In the genomic region with DNA sequence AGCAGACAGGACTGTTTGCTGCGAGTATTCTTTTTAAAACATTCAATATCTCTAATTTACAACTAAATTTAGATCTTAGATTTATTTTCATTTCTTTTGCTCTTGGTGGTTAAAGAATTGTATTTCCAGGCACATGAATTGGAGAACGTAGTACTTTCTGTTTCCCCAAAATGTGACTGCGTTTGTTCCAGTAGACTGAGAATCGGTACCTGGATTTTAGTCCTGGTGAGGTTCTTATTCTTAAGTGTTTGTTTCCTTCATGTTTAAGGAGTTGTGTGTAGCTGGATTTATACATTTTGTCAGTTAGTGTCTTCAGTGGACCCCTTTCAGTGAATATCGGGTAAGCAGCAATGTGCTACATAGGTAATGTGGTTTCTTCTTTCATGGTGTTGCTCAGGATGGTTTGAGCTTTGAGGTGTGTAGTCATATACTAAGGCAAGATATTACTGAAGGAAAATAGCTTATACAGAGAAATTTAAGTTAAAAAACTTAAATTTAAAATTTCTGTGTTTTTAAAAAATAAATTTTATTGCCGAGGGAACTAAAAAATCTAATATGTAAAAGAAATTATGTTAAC, we compare ENCODE assay signal across 8 cellular contexts. TPM values are rescaled to one million over a fixed set of nuclear protein-coding genes. Genes with fewer than 3 reads are reported as not detected.
DNase-seq lines count a peak whose midpoint lies in the region; ATAC-seq, FAIRE-seq and TF ChIP-seq lines count a peak whose summit lies in the region.

No MANE protein-coding gene starts in this region.

- 16 to 21% methylated on average over 6 of the region's 6 CpGs for WGBS in transverse colon (ENCODE audit: low coverage in 1 of 2), 2 donors

- no peaks in the 10 kb centered on the region for H3K36me3 Mint-ChIP-seq in activated T-cell treated with anti-CD3 and anti-CD28 coated beads, Interleukin-2, amount 50 U/mL, for 4 hours (ENCODE audit: insufficient read depth)
- H3K36me3 Mint-ChIP-seq in activated T-helper 1 cell treated with anti-CD3 and anti-CD28 coated beads, Interleukin-12 subunit alpha, Interleukin-12 subunit beta, Interleukin-2, Interleukin-4 antibody, amounts not matched to agents 30 ng/mL and 10 ng/mL and 1 ng/mL, durations not matched to agents 14 hours and 24 hours and 36 hours (ENCODE audit: low read depth): peaks cover 20% of the 10 kb centered on the region

- peak overlapping the region; percentile 69 to 81 (median 76) for H3K4me3 ChIP-seq in transverse colon

- H3K9me3 Mint-ChIP-seq in activated T-cell treated with anti-CD3 and anti-CD28 coated beads, Interleukin-2, amount 50 U/mL, for 4 hours: no peaks in the 10 kb centered on the region
- no peaks in the 10 kb centered on the region for H3K9me3 Mint-ChIP-seq in activated T-helper 1 cell treated with anti-CD3 and anti-CD28 coated beads, Interleukin-12 subunit alpha, Interleukin-12 subunit beta, Interleukin-2, Interleukin-4 antibody, amounts not matched to agents 30 ng/mL and 10 ng/mL and 1 ng/mL, durations not matched to agents 14 hours and 24 hours and 36 hours

- peak overlapping the region; percentile 96 to 98 (median 96) for H3K27ac ChIP-seq in transverse colon

- no peaks in the 10 kb centered on the region for H3K27me3 ChIP-seq in transverse colon

- no peak for TF ChIP-seq POLR2A in transverse colon (IDR thresholded peaks at IDR 0.05)

- peaks cover 54% of the 10 kb centered on the region for H3K4me1 Mint-ChIP-seq in activated T-cell treated with anti-CD3 and anti-CD28 coated beads, Interleukin-2, amount 50 U/mL, for 4 hours (ENCODE audit: low read depth)
- H3K4me1 Mint-ChIP-seq in activated T-helper 1 cell treated with anti-CD3 and anti-CD28 coated beads, Interleukin-12 subunit alpha, Interleukin-12 subunit beta, Interleukin-2, Interleukin-4 antibody, amounts not matched to agents 30 ng/mL and 10 ng/mL and 1 ng/mL, durations not matched to agents 14 hours and 24 hours and 36 hours (ENCODE audit: low read depth): peaks cover 71% of the 10 kb centered on the region

- no peak for TF ChIP-seq CTCF in transverse colon (IDR thresholded peaks at IDR 0.05)

- H3K27ac Mint-ChIP-seq in activated T-helper 1 cell treated with anti-CD3 and anti-CD28 coated beads, Interleukin-12 subunit alpha, Interleukin-12 subunit beta, Interleukin-2, Interleukin-4 antibody, amounts not matched to agents 30 ng/mL and 10 ng/mL and 1 ng/mL, durations not matched to agents 14 hours and 24 hours and 36 hours: peak overlapping the region; percentile 91

- peaks cover 12 to 75% (median 41%) of the 10 kb centered on the region in 4 donors for H3K4me1 ChIP-seq in transverse colon

- TF ChIP-seq EP300 in transverse colon (IDR thresholded peaks at IDR 0.05; ENCODE audit: low read depth): no peak

- intact Hi-C loops in activated T-helper 1 cell treated with anti-CD3 and anti-CD28 coated beads, Interleukin-12 subunit alpha, Interleukin-12 subunit beta, Interleukin-2, Interleukin-4 antibody, amounts not matched to agents 30 ng/mL and 10 ng/mL and 1 ng/mL, durations not matched to agents 14 hours and 24 hours and 36 hours (cut with micrococcal nuclease): loop anchor here (1.0 to 5.0 kb wide), 7 partner anchors 8 to 1784 kb away; a partner anchor contains a TSS
- intact Hi-C loops in transverse colon (cut with DNase I; ENCODE audit: low total_unique reads): no loop called here

- H3K27me3 Mint-ChIP-seq in activated T-cell treated with anti-CD3 and anti-CD28 coated beads, Interleukin-2, amount 50 U/mL, for 4 hours (ENCODE audit: low read depth): no peaks in the 10 kb centered on the region
- H3K27me3 Mint-ChIP-seq in activated T-helper 1 cell treated with anti-CD3 and anti-CD28 coated beads, Interleukin-12 subunit alpha, Interleukin-12 subunit beta, Interleukin-2, Interleukin-4 antibody, amounts not matched to agents 30 ng/mL and 10 ng/mL and 1 ng/mL, durations not matched to agents 14 hours and 24 hours and 36 hours (ENCODE audit: insufficient read depth): no peaks in the 10 kb centered on the region

- H3K4me3 Mint-ChIP-seq in activated T-cell treated with anti-CD3 and anti-CD28 coated beads, Interleukin-2, amount 50 U/mL, for 4 hours: peak overlapping the region; percentile 91
- peak overlapping the region; percentile 89 for H3K4me3 Mint-ChIP-seq in activated T-helper 1 cell treated with anti-CD3 and anti-CD28 coated beads, Interleukin-12 subunit alpha, Interleukin-12 subunit beta, Interleukin-2, Interleukin-4 antibody, amounts not matched to agents 30 ng/mL and 10 ng/mL and 1 ng/mL, durations not matched to agents 14 hours and 24 hours and 36 hours

- no peaks in the 10 kb centered on the region for H3K9me3 ChIP-seq in transverse colon

- peak in 1 of 2 donors; percentile 25 for ATAC-seq in activated T-cell treated with anti-CD3 and anti-CD28 coated beads, Interleukin-2, amount 50 U/mL, for 4 hours
- ATAC-seq in esophagus mucosa (no peak), GM19351 (IDR thresholded peaks at IDR 0.05; ENCODE audit: unreplicated experiment) (no peak)

- FAIRE-seq in islet of Langerhans (lab: Jason Lieb, UNC): peak; percentile 27

- DNase-seq in activated T-cell treated with anti-CD3 and anti-CD28 coated beads, Interleukin-2, amount 50 U/mL, for 4 hours: no peak
- no peak for DNase-seq in activated T-cell treated with anti-CD3 and anti-CD28 coated beads, Interleukin-2, amount 50 U/mL, for 48 hours
- DNase-seq in activated T-helper 1 cell treated with anti-CD3 and anti-CD28 coated beads, Interleukin-12 subunit alpha, Interleukin-12 subunit beta, Interleukin-2, Interleukin-4 antibody, amounts not matched to agents 30 ng/mL and 10 ng/mL and 1 ng/mL, durations not matched to agents 14 hours and 24 hours and 36 hours (ENCODE audit: low spot score): no peak
- no peak for DNase-seq in transverse colon
- DNase-seq in NCI-H1436 treated with DMSO at 0.1 percent for 48 hours (lab: John Stamatoyannopoulos, UW): no peak

- in situ Hi-C loops in transverse colon (cut with MboI; ENCODE audit: low pct_ligation_motif_present in 1 of 4, low pct_unique_long_range_greater_than_20kb in 1 of 4, low sequenced_read_pairs in 3 of 4): no loop called here

- no peaks in the 10 kb centered on the region for H3K36me3 ChIP-seq in transverse colon

RNA-seq across cellular contexts. Expression of a gene that starts 6.8 kb away (rescaled TPM):
- 10 to 100 TPM; 60.5 to 70.1 (median 64.2) TPM for total RNA-seq in activated T-cell treated with anti-CD3 and anti-CD28 coated beads, Interleukin-2, amount 50 U/mL, for 4 hours
- total RNA-seq in activated T-helper 1 cell treated with anti-CD3 and anti-CD28 coated beads, Interleukin-12 subunit alpha, Interleukin-12 subunit beta, Interleukin-2, Interleukin-4 antibody, amounts not matched to agents 30 ng/mL and 10 ng/mL and 1 ng/mL, durations not matched to agents 14 hours and 24 hours and 36 hours: 53.2 and 57.4 TPM in 2 replicates
- total RNA-seq in transverse colon (10 to 100 TPM; 32.6 to 85.7 (median 65.2) TPM), esophagus mucosa (17.1 TPM)

RNA-seq across cellular contexts. Expression of a gene that starts 7.0 kb away (rescaled TPM):
- total RNA-seq in activated T-cell treated with anti-CD3 and anti-CD28 coated beads, Interleukin-2, amount 50 U/mL, for 4 hours: 1 to 10 TPM; 1.2 to 2.6 (median 1.3) TPM
- 1.2 and 3.2 TPM in 2 replicates for total RNA-seq in activated T-helper 1 cell treated with anti-CD3 and anti-CD28 coated beads, Interleukin-12 subunit alpha, Interleukin-12 subunit beta, Interleukin-2, Interleukin-4 antibody, amounts not matched to agents 30 ng/mL and 10 ng/mL and 1 ng/mL, durations not matched to agents 14 hours and 24 hours and 36 hours
- total RNA-seq in transverse colon: 10 to 100 TPM in 2 of 4 donors, 1 to 10 TPM in 2; 6.2 to 26.5 (median 16.8) TPM
- 0.56 TPM for total RNA-seq in esophagus mucosa
